8 cellular contexts compared by ENCODE assay signal in genomic region chr17:74758846-74759163, GRCh38. TPM values are rescaled to one million over a fixed set of nuclear protein-coding genes. Genes with fewer than 3 reads are reported as not detected.
DNase-seq lines count a peak whose midpoint lies in the region; ATAC-seq and TF ChIP-seq lines count a peak whose summit lies in the region.

No MANE protein-coding gene starts in this region.

- peak overlapping the region; percentile 91 for H3K27ac Mint-ChIP-seq in activated T-cell treated with anti-CD3 and anti-CD28 coated beads, Interleukin-2, amount 50 U/mL, for 72 hours

- no peaks in the 10 kb centered on the region for H3K9me3 Mint-ChIP-seq in activated T-cell treated with anti-CD3 and anti-CD28 coated beads, Interleukin-2, amount 50 U/mL, for 72 hours

- WGBS in suprapubic skin: no CpG with 5 or more reads among the region's 1 CpG

- ATAC-seq in activated T-cell treated with anti-CD3 and anti-CD28 coated beads, Interleukin-2, amount 50 U/mL, for 72 hours (replicated peaks in 1 of 2): peak; percentile 39 to 45
- ATAC-seq in left ventricle myocardium superior (peak; percentile 42), HG03280 (IDR thresholded peaks at IDR 0.05; ENCODE audit: unreplicated experiment) (no peak)

- TF ChIP-seq CTCF in suprapubic skin (IDR thresholded peaks at IDR 0.05): no peak

- DNase-seq in activated T-cell treated with anti-CD3 and anti-CD28 coated beads, Interleukin-2, amount 50 U/mL, for 72 hours: no peak
- DNase-seq in activated T-cell treated with anti-CD3 and anti-CD28 coated beads for 4 hours (no peak), SJCRH30 (peak; percentile 86 to 87), left ventricle myocardium superior (peak; percentile 36), suprapubic skin (ENCODE audit: low spot score in 2 of 2) (no peak), DMS53 treated with DMSO at 0.1 percent for 48 hours (lab: John Stamatoyannopoulos, UW; ENCODE audit: unreplicated experiment) (no peak)
- no peak for DNase-seq in stimulated activated CD4-positive, alpha-beta T cell treated with anti-CD3 and anti-CD28 coated beads, Interleukin-2, amount 100 ng/mL, for 48 hours

- intact Hi-C loops in left ventricle myocardium superior (cut with micrococcal nuclease): no loop called here

- H3K4me1 ChIP-seq in SJCRH30: peaks cover 53% of the 10 kb centered on the region
- H3K4me1 ChIP-seq in suprapubic skin: peaks cover 72% of the 10 kb centered on the region

- H3K4me1 Mint-ChIP-seq in activated T-cell treated with anti-CD3 and anti-CD28 coated beads, Interleukin-2, amount 50 U/mL, for 72 hours (ENCODE audit: low read depth): peaks cover 54% of the 10 kb centered on the region

- H3K27me3 ChIP-seq in SJCRH30: no peaks in the 10 kb centered on the region
- no peaks in the 10 kb centered on the region for H3K27me3 ChIP-seq in suprapubic skin

- TF ChIP-seq POLR2A in suprapubic skin (IDR thresholded peaks at IDR 0.05): no peak

- H3K27ac ChIP-seq in SJCRH30 (peak overlapping the region; percentile 71), suprapubic skin (peak overlapping the region; percentile 78)

- TF ChIP-seq EP300 in suprapubic skin (IDR thresholded peaks at IDR 0.05): no peak

- peak overlapping the region; percentile 46 to 83 for H3K4me3 Mint-ChIP-seq in activated T-cell treated with anti-CD3 and anti-CD28 coated beads, Interleukin-2, amount 50 U/mL, for 72 hours

- H3K36me3 Mint-ChIP-seq in activated T-cell treated with anti-CD3 and anti-CD28 coated beads, Interleukin-2, amount 50 U/mL, for 72 hours (ENCODE audit: insufficient read depth in 2 of 2): no peaks in the 10 kb centered on the region

- H3K4me3 ChIP-seq in SJCRH30 (peak overlapping the region; percentile 30; the same call in 1 of the 2 replicates), suprapubic skin (peak overlapping the region; percentile 28)

- H3K9me3 ChIP-seq in SJCRH30 (replicated peaks): no peaks in the 10 kb centered on the region
- no peaks in the 10 kb centered on the region for H3K9me3 ChIP-seq in suprapubic skin

- no peaks in the 10 kb centered on the region for H3K27me3 Mint-ChIP-seq in activated T-cell treated with anti-CD3 and anti-CD28 coated beads, Interleukin-2, amount 50 U/mL, for 72 hours (ENCODE audit: low read depth)

- H3K36me3 ChIP-seq in SJCRH30 (no peaks in the 10 kb centered on the region), suprapubic skin (peaks cover 5% of the 10 kb centered on the region)

RNA-seq across cellular contexts. Expression of gene NHERF1, which starts 10.4 kb away (rescaled TPM):
- 10 to 100 TPM; 78.8 to 81.2 TPM for total RNA-seq in activated T-cell treated with anti-CD3 and anti-CD28 coated beads, Interleukin-2, amount 50 U/mL, for 72 hours
- total RNA-seq in SJCRH30 (2014; rRNA removed; shearing (Covaris generic)): 42.0 and 45.4 TPM in 2 replicates
- total RNA-seq in left ventricle myocardium superior (16.0 TPM), suprapubic skin (10 to 100 TPM; 21.1 to 53.8 (median 42.0) TPM)

RNA-seq across cellular contexts. Expression of gene NAT9, which starts 17.3 kb away (rescaled TPM):
- 10 to 100 TPM; 49.7 to 58.4 TPM for total RNA-seq in activated T-cell treated with anti-CD3 and anti-CD28 coated beads, Interleukin-2, amount 50 U/mL, for 72 hours
- total RNA-seq in SJCRH30 (2014; rRNA removed; shearing (Covaris generic)): 47.7 and 50.1 TPM in 2 replicates
- total RNA-seq in left ventricle myocardium superior (21.1 TPM), suprapubic skin (10 to 100 TPM; 21.0 to 32.7 (median 24.4) TPM)

RNA-seq across cellular contexts. Expression of gene RAB37, which starts 21.7 kb away (rescaled TPM):
- total RNA-seq in activated T-cell treated with anti-CD3 and anti-CD28 coated beads, Interleukin-2, amount 50 U/mL, for 72 hours: 10 to 100 TPM; 13.6 to 18.1 TPM
- 1.3 and 3.0 TPM in 2 replicates for total RNA-seq in SJCRH30 (2014; rRNA removed; shearing (Covaris generic))
- total RNA-seq in left ventricle myocardium superior: 2.8 TPM
- total RNA-seq in suprapubic skin: under 1 TPM in 2 of 4 donors, not detected in 2; 0.32 to 0.38 TPM

RNA-seq across cellular contexts. Expression of gene CD300LF, which starts 46.1 kb away (rescaled TPM):
- total RNA-seq in activated T-cell treated with anti-CD3 and anti-CD28 coated beads, Interleukin-2, amount 50 U/mL, for 72 hours: not detected
- not detected in 2 replicates for total RNA-seq in SJCRH30 (2014; rRNA removed; shearing (Covaris generic))
- not detected for total RNA-seq in left ventricle myocardium superior
- not detected for total RNA-seq in suprapubic skin

Comparison
In these comparisons a context has a peak if more than half of its experiments do, and no peak if none do; other contexts are left out.
1. DNase-seq: peak in SJCRH30 (2 of 2) and left ventricle myocardium superior (single experiment); none in activated T-cell treated with anti-CD3 and anti-CD28 coated beads, Interleukin-2, amount 50 U/mL, for 72 hours (0 of 2), activated T-cell treated with anti-CD3 and anti-CD28 coated beads for 4 hours (single experiment), suprapubic skin (0 of 2), stimulated activated CD4-positive, alpha-beta T cell treated with anti-CD3 and anti-CD28 coated beads, Interleukin-2, amount 100 ng/mL, for 48 hours (0 of 2) and DMS53 treated with DMSO at 0.1 percent for 48 hours (single experiment).